ENCODE assay signal across 2 cellular contexts in genomic region chr13:24680258-24680920, GRCh38.
TF ChIP-seq lines count a peak whose summit lies in the region.

Gene ATP12A, plus strand, starts transcription at chr13:24680408. Its CDS starts 336 bp downstream, at chr13:24680744.

TF ChIP-seq in liver, 16 proteins besides CTCF, POLR2A, EP300 and RAD21 (continued from another document):
- TF ChIP-seq REST (IDR thresholded peaks at IDR 0.05) (no peak), EGR1 (IDR thresholded peaks at IDR 0.05; ENCODE audit: low read depth in 2 of 2) (no peak), MAX (IDR thresholded peaks at IDR 0.05) (no peak), HNF4G (IDR thresholded peaks at IDR 0.05) (no peak), TAF1 (conservative IDR thresholded peaks at IDR 0.05) (no peak), GABPA (IDR thresholded peaks at IDR 0.05 in 1 of 2, conservative IDR thresholded peaks at IDR 0.05 in 1 of 2) (no peak), RXRA (IDR thresholded peaks at IDR 0.05) (no peak), ZBTB33 (IDR thresholded peaks at IDR 0.05) (no peak), ATF3 (IDR thresholded peaks at IDR 0.05) (no peak), NR2F2 (IDR thresholded peaks at IDR 0.05) (no peak), FOXA1 (IDR thresholded peaks at IDR 0.05) (no peak)

TF ChIP-seq in HepG2, 621 proteins besides CTCF, POLR2A, EP300 and RAD21 (continued from another document):
- TF ChIP-seq STAT6 (CRISPR knock-in tag; IDR thresholded peaks at IDR 0.05; ENCODE audit: borderline replicate concordance) = no peak
- TF ChIP-seq HNRNPUL1 (IDR thresholded peaks at IDR 0.05; ENCODE audit: low read depth, low read length) = no peak
